In genomic region chr20:41136695-41137411, GRCh38 we compare ENCODE assay signal across 1 cellular context.
TF ChIP-seq lines count a peak whose summit lies in the region.

No MANE protein-coding gene starts in this region.

TF ChIP-seq in HCT116, 20 proteins besides CTCF, POLR2A, EP300 and RAD21 (continued from another document):
- TF ChIP-seq ZBTB33 (IDR thresholded peaks at IDR 0.05; ENCODE audit: extremely low read depth, insufficient replicate concordance, low read length): no peak
